Comparison of ENCODE assay signal across 8 cellular contexts in genomic region chr3:195270079-195270349, GRCh38. TPM values are rescaled to one million over a fixed set of nuclear protein-coding genes. Genes with fewer than 3 reads are reported as not detected.
DNase-seq lines count a peak whose midpoint lies in the region; ATAC-seq, FAIRE-seq and TF ChIP-seq lines count a peak whose summit lies in the region.

No MANE protein-coding gene starts in this region.

- peak overlapping the region; percentile 70 to 96; a peak in 3 of 4 replicates for H3K9ac ChIP-seq in K562 (ENCODE audit: insufficient read depth in 1 of 2, low read depth in 2 of 2, low read length in 2 of 2)
- H3K9ac ChIP-seq in mesenchymal stem cell (ENCODE audit: low read length) = peak overlapping the region; percentile 93

- H3K4me2 ChIP-seq in K562 (ENCODE audit: insufficient read depth, low read length) (peak overlapping the region; percentile 76), mesenchymal stem cell (ENCODE audit: low read length, poor library complexity, severe bottlenecking) (peak overlapping the region; percentile 93)

- no peak overlapping the region for H2BK5ac ChIP-seq in mesenchymal stem cell (ENCODE audit: low read depth, low read length, poor library complexity, severe bottlenecking)

- in situ Hi-C loops in K562 (cut with MboI) = loop anchor here (5.0 kb wide), 1 partner anchor 252 kb away; no protein-coding TSS in a partner anchor

- H3K36me3 ChIP-seq in cardiac muscle cell = no peaks in the 10 kb centered on the region
- H3K36me3 ChIP-seq in K562 (ENCODE audit: control insufficient read depth, insufficient read depth, low read length) = peaks cover 28% of the 10 kb centered on the region; the same call in 2 of the 3 replicates
- H3K36me3 ChIP-seq in mesenchymal stem cell (ENCODE audit: control insufficient read depth in 1 of 2, insufficient read depth in 2 of 2, low read depth in 1 of 2, low read length in 2 of 2) = peaks cover 5 to 17% of the 10 kb centered on the region in 2 experiments
- peaks cover 0 to 4% (median 0%) of the 10 kb centered on the region in 4 donors for H3K36me3 ChIP-seq in upper lobe of left lung

- no peak overlapping the region for H3K14ac ChIP-seq in mesenchymal stem cell (ENCODE audit: low read length in 2 of 2)

- H3K4me1 ChIP-seq in cardiac muscle cell (ENCODE audit: low read depth) (peaks cover 20% of the 10 kb centered on the region), K562 (replicated peaks in 1 of 2; ENCODE audit: control insufficient read depth in 2 of 2, insufficient read depth in 2 of 2, low read length in 2 of 2) (peaks cover 22 to 23% of the 10 kb centered on the region in 2 experiments), mesenchymal stem cell (ENCODE audit: control insufficient read depth, insufficient read depth, low read depth, low read length) (peaks cover 9% of the 10 kb centered on the region), upper lobe of left lung (peaks cover 20 to 27% (median 21%) of the 10 kb centered on the region in 4 donors)

- TF ChIP-seq POLR2A in K562 (conservative IDR thresholded peaks at IDR 0.05) (no peak), upper lobe of left lung (IDR thresholded peaks at IDR 0.05) (no peak)

- H3K27me3 ChIP-seq in cardiac muscle cell (no peaks in the 10 kb centered on the region), K562 (ENCODE audit: control insufficient read depth in 2 of 2, insufficient read depth in 2 of 2, low read length in 2 of 2) (no peaks in the 10 kb centered on the region), mesenchymal stem cell (ENCODE audit: control insufficient read depth in 1 of 2, insufficient read depth in 1 of 2, low read length in 2 of 2) (no peaks in the 10 kb centered on the region), upper lobe of left lung (no peaks in the 10 kb centered on the region)

- no TSS peak for BruUV-seq in K562 (replicated peaks; lab: Mats Ljungman, UMichigan)

- H4K20me1 ChIP-seq in K562 (replicated peaks; ENCODE audit: control insufficient read depth, insufficient read depth, low read length) = peaks cover 5% of the 10 kb centered on the region; the same call in 1 of the 2 replicates

- DNase-seq in cardiac muscle cell (ENCODE audit: low read depth in 1 of 2, low spot score in 1 of 2) (no peak), left cardiac atrium (no peak), K562 (ENCODE audit: extremely low read depth in 1 of 4, low spot score in 3 of 4) (no peak), mesenchymal stem cell (no peak), upper lobe of left lung (no peak), AG20443 (ENCODE audit: low spot score) (no peak), RCC 7860 (ENCODE audit: low spot score) (no peak)

- peaks cover 40% of the 10 kb centered on the region for H3K79me2 ChIP-seq in K562 (ENCODE audit: control insufficient read depth, insufficient read depth, low read length)

- H3K9me3 ChIP-seq in cardiac muscle cell (ENCODE audit: low read depth) (no peaks in the 10 kb centered on the region), K562 (replicated peaks; ENCODE audit: control insufficient read depth, insufficient read depth, low read depth, low read length) (no peaks in the 10 kb centered on the region), mesenchymal stem cell (ENCODE audit: control insufficient read depth, low read length) (no peaks in the 10 kb centered on the region), upper lobe of left lung (no peaks in the 10 kb centered on the region)

- no peak overlapping the region for H2BK15ac ChIP-seq in mesenchymal stem cell (ENCODE audit: low read depth, poor library complexity, severe bottlenecking)

- H4K91ac ChIP-seq in mesenchymal stem cell (ENCODE audit: low read length) = no peak overlapping the region

- no peak overlapping the region for H3K23ac ChIP-seq in mesenchymal stem cell (ENCODE audit: low read length in 2 of 2)

- no peak overlapping the region for H2AK5ac ChIP-seq in mesenchymal stem cell (ENCODE audit: low read length, severe bottlenecking)

- FAIRE-seq in K562 (lab: Jason Lieb, UNC) (no peak), RCC 7860 (lab: Jason Lieb, UNC) (no peak)

- no peak for TF ChIP-seq RAD21 in K562 (CRISPR knock-in tag; conservative IDR thresholded peaks at IDR 0.05 in 1 of 2, IDR thresholded peaks at IDR 0.05 in 1 of 2)

- H2AFZ ChIP-seq in K562 (ENCODE audit: low read depth, low read length) (peak overlapping the region; percentile 88), mesenchymal stem cell (ENCODE audit: low read depth, low read length) (no peak overlapping the region)

- intact Hi-C loops in left cardiac atrium (cut with DNase I) (loop anchor here in 1 of 2 donors (10.0 kb wide), 1 partner anchor 255 kb away; no protein-coding TSS in a partner anchor), K562 (cut with micrococcal nuclease) (loop anchor here (2.0 to 10.0 kb wide), 4 partner anchors 173 to 435 kb away; partner anchors contain the start of genes ACAP2 and PPP1R2)

- WGBS in K562 (ENCODE audit: insufficient coverage, low coverage, missing lambda C conversion rate) = 0% methylated on average over 7 of the region's 8 CpGs
- 0% methylated on average over 8 of the region's 8 CpGs for WGBS in mesenchymal stem cell
- 2 to 6% methylated on average over 3 to 8 of the region's 8 CpGs for WGBS in upper lobe of left lung, 2 donors

- peaks cover 31% of the 10 kb centered on the region for H3K79me1 ChIP-seq in mesenchymal stem cell (replicated peaks; ENCODE audit: low read length, poor library complexity, severe bottlenecking)

- H3K27ac ChIP-seq in cardiac muscle cell (peak overlapping the region; percentile 87), K562 (ENCODE audit: extremely low read depth, low read depth, low read length) (peak overlapping the region; percentile 7; the same call in 1 of the 3 replicates), mesenchymal stem cell (ENCODE audit: low read length, poor library complexity, severe bottlenecking) (no peak overlapping the region), upper lobe of left lung (peak overlapping the region; percentile 74 to 87 (median 84))

- no peaks in the 10 kb centered on the region for H3K9me1 ChIP-seq in K562 (ENCODE audit: control insufficient read depth, insufficient read depth, low read length)

- CTCF ChIA-PET in K562 (lab: Yijun Ruan, JAX; ENCODE audit: low intra/inter-chr PET ratio) = interaction anchor here (0.6 to 2.8 kb wide), 4 partner anchors 36 to 1217 kb away, joined by 3 to 112 read pairs (median 6); no protein-coding TSS in a partner anchor

- no peak overlapping the region for H2BK120ac ChIP-seq in mesenchymal stem cell (ENCODE audit: low read depth, low read length)

- no peak overlapping the region for H3K4ac ChIP-seq in mesenchymal stem cell (ENCODE audit: low read depth in 1 of 2, low read length in 2 of 2)

- ATAC-seq in left cardiac atrium (no peak), K562 (no peak), upper lobe of left lung (ENCODE audit: low FRiP score in 2 of 2) (no peak), GM18519 (IDR thresholded peaks at IDR 0.05; ENCODE audit: low FRiP score, unreplicated experiment) (no peak)

- TF ChIP-seq EP300 in K562 (IDR thresholded peaks at IDR 0.05; ENCODE audit: low read length) = no peak
- no peak for TF ChIP-seq EP300 in upper lobe of left lung (IDR thresholded peaks at IDR 0.05)

- H2BK12ac ChIP-seq in mesenchymal stem cell (ENCODE audit: low read length in 2 of 2) = no peak overlapping the region

- no peak overlapping the region for H3K18ac ChIP-seq in mesenchymal stem cell (ENCODE audit: low read depth in 1 of 2, low read length in 2 of 2)

- no peak overlapping the region for H4K8ac ChIP-seq in mesenchymal stem cell (ENCODE audit: low read length)

- POLR2A ChIA-PET in K562 (lab: Yijun Ruan, JAX) = interaction anchor here (0.6 to 1.6 kb wide), 8 partner anchors 8 to 638 kb away, joined by 3 to 6 read pairs (median 4); no protein-coding TSS in a partner anchor

- no peak for TF ChIP-seq CTCF in cardiac muscle cell (IDR thresholded peaks at IDR 0.05; ENCODE audit: low read depth, low read length)
- TF ChIP-seq CTCF in K562 (IDR thresholded peaks at IDR 0.05 in 2 of 3, conservative IDR thresholded peaks at IDR 0.05 in 1 of 3; ENCODE audit: insufficient read depth in 2 of 3, low read depth in 1 of 3, low read length in 3 of 3) = no peak
- no peak for TF ChIP-seq CTCF in upper lobe of left lung (IDR thresholded peaks at IDR 0.05)

- H3K4me3 ChIP-seq in cardiac muscle cell (peak overlapping the region; percentile 68), K562 (peak overlapping the region; percentile 57), mesenchymal stem cell (ENCODE audit: insufficient read depth in 1 of 2, low read depth in 1 of 2, low read length in 2 of 2) (peak overlapping the region; percentile 92 to 96), upper lobe of left lung (peak overlapping the region in 3 of 4 donors; percentile 73 to 96 (median 89))

TF ChIP-seq in K562, 482 proteins besides CTCF, POLR2A, EP300 and RAD21 (continues in another document):
- TF ChIP-seq DPF2 (IDR thresholded peaks at IDR 0.05) (0 out of 2 replicates have a peak, but pooled peaks have one; percentile 36), FUS (optimal IDR thresholded peaks at IDR 0.05; ENCODE audit: low read depth, low read length) (no peak), ILF3 (IDR thresholded peaks at IDR 0.05; ENCODE audit: borderline replicate concordance) (no peak), PYGO2 (tag; IDR thresholded peaks at IDR 0.05) (no peak), SOX6 (IDR thresholded peaks at IDR 0.05) (0 out of 2 replicates have a peak, but pooled peaks have one; percentile 2)

RNA-seq across cellular contexts. Expression of gene XXYLT1, which starts 0.9 kb away (rescaled TPM):
- total RNA-seq in cardiac muscle cell (59.1 and 62.2 TPM in 2 replicates), left cardiac atrium (1 to 10 TPM; 4.2 to 8.8 TPM), K562 (2014; rRNA removed) (18.9 and 21.3 TPM in 2 replicates), K562 (2014; rRNA removed; fragmentation: Illumina TruSeq; extraction: Trizol) (9.4 and 10.7 TPM in 2 replicates), K562 (2015; rRNA removed; fragmentation: Illumina TruSeq; extraction: Trizol) (13.8 and 15.0 TPM in 2 replicates), K562 (2021) (18.0 and 18.4 TPM in 2 replicates), upper lobe of left lung (1 to 10 TPM; 6.3 to 9.6 (median 8.6) TPM)
- polyA plus RNA-seq in cardiac muscle cell (52.5 and 62.3 TPM in 2 replicates), K562 (2011; rRNA removed) (14.2 and 14.9 TPM in 2 replicates), K562 (2014; fragmentation: Illumina TruSeq; extraction: Trizol) (14.3 and 15.6 TPM in 2 replicates), K562 (2014; fragmentation: Nextera tagmentation; extraction: Ambion mirVana) (1 to 10 TPM; 1.9 to 2.9 TPM), K562 (2014; rRNA removed) (14.2 and 15.6 TPM in 2 replicates)
- total RNA-seq in K562 (2011; cell fraction: chromatin; rRNA removed; ENCODE audit: low replicate concordance) = 19.3 and 36.1 TPM in 2 replicates
- total RNA-seq in K562 (2011; cell fraction: nucleolus; rRNA removed) = 35.1 and 39.5 TPM in 2 replicates
- 26.9 and 30.3 TPM in 2 replicates for total RNA-seq in K562 (2011; cell fraction: nucleoplasm; rRNA removed)
- polyA plus RNA-seq in K562 (2011; cell fraction: cytosol; rRNA removed) = 16.6 and 23.1 TPM in 2 replicates
- 8.6 and 13.0 TPM in 2 replicates for polyA plus RNA-seq in K562 (2011; cell fraction: nucleus; rRNA removed)
- polyA plus RNA-seq in K562 (2012) = 15.3 and 24.2 TPM in 2 replicates
- 9.1 and 12.3 TPM in 2 replicates for polyA minus RNA-seq in K562 (2011; rRNA and poly(A)+ RNA removed)
- 18.4 and 20.8 TPM in 2 replicates for polyA minus RNA-seq in K562 (2011; cell fraction: cytosol; rRNA and poly(A)+ RNA removed)
- polyA minus RNA-seq in K562 (2011; cell fraction: nucleus; rRNA and poly(A)+ RNA removed) = 11.9 and 16.0 TPM in 2 replicates
- polyA plus RNA-seq in mesenchymal stem cell (2013, experiment 1 of 2) = 27.1 TPM
- 27.1 TPM for polyA plus RNA-seq in mesenchymal stem cell (2013, experiment 2 of 2)
